22 cellular contexts compared by ENCODE assay signal in the genomic region with DNA sequence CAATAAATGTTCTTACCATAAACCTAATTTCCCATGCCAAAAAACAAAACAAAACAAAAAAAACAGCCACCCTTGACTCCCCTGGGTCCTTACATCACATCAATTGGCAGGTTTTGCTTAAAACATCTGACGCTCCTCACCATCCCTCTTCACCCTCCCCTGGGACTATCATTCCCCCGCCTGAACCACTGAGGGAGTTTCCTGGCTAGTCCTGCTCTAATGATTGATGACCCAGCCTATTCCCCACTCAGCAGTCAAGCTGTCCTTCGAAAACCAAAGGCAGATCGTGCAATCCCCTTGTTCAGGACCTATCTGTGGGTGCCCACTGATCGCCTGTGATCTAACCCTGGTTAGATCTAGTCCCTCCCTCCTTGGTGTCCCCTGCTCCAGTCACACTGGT.
DNase-seq lines count a peak whose midpoint lies in the region; ATAC-seq lines count a peak whose summit lies in the region.
"Had no signal": no experiment of that assay in that cellular context is flagged by ENCODE, and none has a peak within 500 bp of the region (broad histone marks: within the 10 kb centered on the region; RNA-seq: fewer than 3 reads in every experiment).

No MANE protein-coding gene starts in this region.

- peak overlapping the region in 1 of 2 donors; percentile 22 for H3K4me3 Mint-ChIP-seq in stimulated activated naive B cell treated with anti-CD40 and anti-IgM and Interleukin-4, amounts not matched to agents 10 μg/mL and 1 μg/mL and 100 μg/mL, for 72 hours
- H3K4me3 Mint-ChIP-seq: activated T-helper 17 cell treated with anti-CD3 and anti-CD28 coated beads, Interleukin-2, amount 50 U/mL, for 72 hours; CD4-positive, CD25-positive, alpha-beta regulatory T cell; immature natural killer cell had no signal

- peak; percentile 47 for ATAC-seq in HG02642 (IDR thresholded peaks at IDR 0.05; ENCODE audit: poor library complexity, unreplicated experiment)
- peak in 1 of 2 donors; percentile 45 for ATAC-seq in stimulated activated naive B cell treated with anti-CD40 and anti-IgM and Interleukin-4, amounts not matched to agents 10 μg/mL and 1 μg/mL and 100 μg/mL, for 72 hours (replicated peaks)
- ATAC-seq: A549; activated T-helper 17 cell treated with anti-CD3 and anti-CD28 coated beads, Interleukin-2, amount 50 U/mL, for 72 hours; heart left ventricle; lower lobe of right lung had no signal

- H3K36me3 Mint-ChIP-seq in stimulated activated naive B cell treated with anti-CD40 and anti-IgM and Interleukin-4, amounts not matched to agents 10 μg/mL and 1 μg/mL and 100 μg/mL, for 72 hours = peaks cover 19 to 26% of the 10 kb centered on the region in 2 donors
- H3K36me3 Mint-ChIP-seq: immature natural killer cell had no signal

- peaks cover 39 to 64% of the 10 kb centered on the region in 2 donors for H3K4me1 Mint-ChIP-seq in stimulated activated naive B cell treated with anti-CD40 and anti-IgM and Interleukin-4, amounts not matched to agents 10 μg/mL and 1 μg/mL and 100 μg/mL, for 72 hours

- H3K27me3 Mint-ChIP-seq in stimulated activated naive B cell treated with anti-CD40 and anti-IgM and Interleukin-4, amounts not matched to agents 10 μg/mL and 1 μg/mL and 100 μg/mL, for 72 hours = peaks cover 34% of the 10 kb centered on the region in 2 donors

- H3K27ac Mint-ChIP-seq in stimulated activated naive B cell treated with anti-CD40 and anti-IgM and Interleukin-4, amounts not matched to agents 10 μg/mL and 1 μg/mL and 100 μg/mL, for 72 hours = peak overlapping the region; percentile 52
- H3K27ac Mint-ChIP-seq: activated T-helper 17 cell treated with anti-CD3 and anti-CD28 coated beads, Interleukin-2, amount 50 U/mL, for 72 hours; CD4-positive, CD25-positive, alpha-beta regulatory T cell; immature natural killer cell had no signal

- peaks cover 22 to 30% of the 10 kb centered on the region in 2 donors for H3K9me3 Mint-ChIP-seq in stimulated activated naive B cell treated with anti-CD40 and anti-IgM and Interleukin-4, amounts not matched to agents 10 μg/mL and 1 μg/mL and 100 μg/mL, for 72 hours
- H3K9me3 Mint-ChIP-seq: activated T-helper 17 cell treated with anti-CD3 and anti-CD28 coated beads, Interleukin-2, amount 50 U/mL, for 72 hours had no signal

- DNase-seq in NCI-H82 (lab: John Stamatoyannopoulos, UW) (peak; percentile 12), NCI-H82 treated with DMSO at 0.1 percent for 48 hours (lab: John Stamatoyannopoulos, UW; ENCODE audit: unreplicated experiment) (no peak), NCI-H2171 (lab: John Stamatoyannopoulos, UW) (peak; percentile 32), GM03348 (ENCODE audit: low spot score) (no peak), substantia nigra (lab: John Stamatoyannopoulos, UW) (no peak), NCI-H2107 (lab: John Stamatoyannopoulos, UW) (no peak)
- peak; percentile 23 for DNase-seq in stimulated activated naive B cell treated with anti-CD40 and anti-IgM and Interleukin-4, amounts not matched to agents 10 μg/mL and 1 μg/mL and 100 μg/mL, for 72 hours
- DNase-seq: caudate nucleus; CD4-positive, CD25-positive, alpha-beta regulatory T cell; effector CD4-positive, alpha-beta T cell; esophagus squamous epithelium; heart left ventricle; immature natural killer cell; lower lobe of right lung; NCI-H1105 treated with DMSO at 0.1 percent for 48 hours; ovary; SHP77; stimulated activated CD4-positive, alpha-beta T cell treated with anti-CD3 and anti-CD28 coated beads, Interleukin-2, amount 100 ng/mL, for 24 hours had no signal

- H3K27ac ChIP-seq in substantia nigra (ENCODE audit: low read depth, low read length, poor library complexity, severe bottlenecking) = no peak overlapping the region
- H3K27ac ChIP-seq: A549, esophagus squamous epithelium, heart left ventricle, lower lobe of right lung, ovary, vagina had no signal

Comparison
In these comparisons a context has a peak if more than half of its experiments do, and no peak if none do; other contexts are left out.
1. DNase-seq: peak in NCI-H82 (single experiment), NCI-H2171 (single experiment) and stimulated activated naive B cell treated with anti-CD40 and anti-IgM and Interleukin-4, amounts not matched to agents 10 μg/mL and 1 μg/mL and 100 μg/mL, for 72 hours (single experiment); none in NCI-H82 treated with DMSO at 0.1 percent for 48 hours (single experiment), GM03348 (single experiment), substantia nigra (0 of 49) and NCI-H2107 (single experiment).